ENCODE assay signal across 10 cellular contexts in the genomic region with DNA sequence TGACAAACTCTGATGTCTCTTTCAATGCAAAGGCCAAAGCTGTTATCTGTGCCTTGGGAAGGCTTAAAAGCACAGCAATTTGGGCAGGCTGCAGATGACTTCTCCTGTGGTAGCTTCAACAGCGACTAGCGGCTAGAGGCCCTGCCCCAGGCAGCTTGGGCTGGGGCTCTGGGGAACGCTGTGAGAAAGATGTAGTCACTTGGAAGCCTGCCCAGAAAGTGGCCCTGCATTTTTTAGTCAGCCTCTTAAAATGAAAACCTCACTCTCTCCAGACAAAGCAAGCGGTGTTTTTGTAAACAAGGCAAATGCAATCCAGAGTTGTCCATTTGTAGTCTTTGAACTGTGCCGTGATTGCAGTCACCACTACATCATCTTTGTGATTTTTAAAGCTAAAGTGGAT. TPM values are rescaled to one million over a fixed set of nuclear protein-coding genes. Genes with fewer than 3 reads are reported as not detected.
DNase-seq lines count a peak whose midpoint lies in the region; ATAC-seq and TF ChIP-seq lines count a peak whose summit lies in the region.
"Had no signal": no experiment of that assay in that cellular context is flagged by ENCODE, and none has a peak within 500 bp of the region (broad histone marks: within the 10 kb centered on the region; RNA-seq: fewer than 3 reads in every experiment).

No MANE protein-coding gene starts in this region.

- H3K27ac Mint-ChIP-seq in nephron: peak overlapping the region; percentile 43 to 70 (median 58)

- H3K27me3 ChIP-seq in MG63: no peaks in the 10 kb centered on the region

- H3K4me3 Mint-ChIP-seq in nephron: no peak overlapping the region

- no peaks in the 10 kb centered on the region for H3K9me3 ChIP-seq in MG63

- no peaks in the 10 kb centered on the region for H3K36me3 ChIP-seq in MG63

- peak; percentile 17 for DNase-seq in DMS153 treated with DMSO at 0.1 percent for 48 hours (lab: John Stamatoyannopoulos, UW; ENCODE audit: unreplicated experiment)
- DNase-seq in MG63: peak; percentile 53
- DNase-seq in astrocyte of the spinal cord (ENCODE audit: low read depth, low spot score): peak; percentile 58
- no peak for DNase-seq in NCI-H2029 (lab: John Stamatoyannopoulos, UW)
- no peak for DNase-seq in GM19238 (ENCODE audit: insufficient read length, low spot score)
- DNase-seq: Karpas-422 had no signal

- no peaks in the 10 kb centered on the region for H3K9me3 Mint-ChIP-seq in nephron

- no peak for TF ChIP-seq CTCF in astrocyte of the spinal cord (IDR thresholded peaks at IDR 0.05; ENCODE audit: low read depth, low read length)
- TF ChIP-seq CTCF in nephron (IDR thresholded peaks at IDR 0.05; ENCODE audit: unreplicated experiment in 3 of 3): no peak

- ATAC-seq in GM19035 (IDR thresholded peaks at IDR 0.05; ENCODE audit: unreplicated experiment) (no peak), GM21786 (IDR thresholded peaks at IDR 0.05; ENCODE audit: unreplicated experiment) (no peak)
- ATAC-seq: GM12878 had no signal

- peaks cover 5% of the 10 kb centered on the region for H3K4me1 Mint-ChIP-seq in nephron

- in situ Hi-C loops in astrocyte of the spinal cord (cut with HindIII; ENCODE audit: low sequenced_read_pairs): no loop called here

- peaks cover 2% of the 10 kb centered on the region for H3K27me3 Mint-ChIP-seq in nephron (ENCODE audit: low read depth)

- no peak overlapping the region for H3K4me3 ChIP-seq in MG63
- H3K4me3 ChIP-seq in astrocyte of the spinal cord (ENCODE audit: low read depth, low read length): no peak overlapping the region
- H3K4me3 ChIP-seq: GM12878 had no signal

- H3K36me3 Mint-ChIP-seq in nephron (ENCODE audit: low read depth): peaks cover 11% of the 10 kb centered on the region

RNA-seq across cellular contexts. Expression of gene PCYT1B, which starts 27.5 kb away (rescaled TPM):
- total RNA-seq in MG63 (2014; rRNA removed; shearing (Covaris generic); ENCODE audit: low replicate concordance): 0.07 TPM in 1 of 2 replicates, not detected in the other

Comparison
In these comparisons a context has a peak if more than half of its experiments do, and no peak if none do; other contexts are left out.
1. DNase-seq: peak in DMS153 treated with DMSO at 0.1 percent for 48 hours (single experiment), MG63 (single experiment) and astrocyte of the spinal cord (single experiment); none in NCI-H2029 (single experiment) and GM19238 (single experiment).